ENCODE assay signal across 10 cellular contexts in genomic region chr6:89986650-89987074, GRCh38.
DNase-seq lines count a peak whose midpoint lies in the region; ATAC-seq, FAIRE-seq and TF ChIP-seq lines count a peak whose summit lies in the region.
"Had no signal": no experiment of that assay in that cellular context is flagged by ENCODE, and none has a peak within 500 bp of the region (broad histone marks: within the 10 kb centered on the region; RNA-seq: fewer than 3 reads in every experiment).

No MANE protein-coding gene starts in this region.

- no peak for TF ChIP-seq CTCF in fibroblast of mammary gland (conservative IDR thresholded peaks at IDR 0.05; ENCODE audit: control insufficient read depth, insufficient read depth, low read depth, low read length)
- TF ChIP-seq CTCF in GM13976 (IDR thresholded peaks at IDR 0.05; ENCODE audit: borderline replicate concordance, control extremely low read depth, extremely low read depth, insufficient read depth, missing control alignments): no peak

- DNase-seq in activated CD4-positive, alpha-beta memory T cell treated with anti-CD3 and anti-CD28 coated beads for 36 hours: no peak
- no peak for DNase-seq in activated CD4-positive, alpha-beta memory T cell treated with anti-CD3 and anti-CD28 coated beads, Interleukin-2, amount 10 ng/mL, durations not matched to agents 7 days and 5 days
- DNase-seq in SK-N-DZ (ENCODE audit: low spot score) (peak; percentile 14), fibroblast of mammary gland (ENCODE audit: low read depth) (peak; percentile 93), GM13976 (ENCODE audit: low spot score) (no peak), H54 (ENCODE audit: insufficient read length, low spot score) (no peak), mesenteric fat pad (ENCODE audit: low spot score) (no peak)
- DNase-seq in stimulated activated effector memory CD8-positive, alpha-beta T cell treated with anti-CD3 and anti-CD28 coated beads, Interleukin-12 subunit alpha, Interleukin-12 subunit beta, amount 100 ng/mL, for 72 hours (ENCODE audit: low spot score in 2 of 2): no peak
- DNase-seq: left lung, sigmoid colon had no signal

- H3K4me1 Mint-ChIP-seq in activated CD4-positive, alpha-beta memory T cell treated with anti-CD3 and anti-CD28 coated beads for 36 hours (ENCODE audit: low read depth): peaks cover 71% of the 10 kb centered on the region
- H3K4me1 Mint-ChIP-seq in activated CD4-positive, alpha-beta memory T cell treated with anti-CD3 and anti-CD28 coated beads, Interleukin-2, amount 10 ng/mL, durations not matched to agents 7 days and 5 days: peaks cover 24% of the 10 kb centered on the region
- H3K4me1 Mint-ChIP-seq in stimulated activated effector memory CD8-positive, alpha-beta T cell treated with anti-CD3 and anti-CD28 coated beads, Interleukin-12 subunit alpha, Interleukin-12 subunit beta, amount 100 ng/mL, for 72 hours: peaks cover 53% of the 10 kb centered on the region

- in situ Hi-C loops in GM13976 (cut with MboI; ENCODE audit: low sequenced_read_pairs, unreplicated experiment): no loop called here

- intact Hi-C loops in activated CD4-positive, alpha-beta memory T cell treated with anti-CD3 and anti-CD28 coated beads for 36 hours (cut with micrococcal nuclease): loop anchor here (1.0 to 2.0 kb wide), 3 partner anchors 7 to 22 kb away; no protein-coding TSS in a partner anchor

- POLR2A ChIA-PET in activated CD4-positive, alpha-beta memory T cell treated with anti-CD3 and anti-CD28 coated beads for 36 hours (lab: Charles Lee): interaction anchor here (0.7 to 1.6 kb wide), 4 partner anchors 14 to 59 kb away, joined by 3 to 5 read pairs (median 4); no protein-coding TSS in a partner anchor
- POLR2A ChIA-PET in activated CD4-positive, alpha-beta memory T cell treated with anti-CD3 and anti-CD28 coated beads, Interleukin-2, amount 10 ng/mL, durations not matched to agents 7 days and 5 days (lab: Charles Lee): interaction anchor here (1.1 kb wide), 1 partner anchor 22 kb away, joined by 3 read pairs; no protein-coding TSS in a partner anchor

- H3K4me3 Mint-ChIP-seq in activated CD4-positive, alpha-beta memory T cell treated with anti-CD3 and anti-CD28 coated beads for 36 hours: no peak overlapping the region
- no peak overlapping the region for H3K4me3 Mint-ChIP-seq in activated CD4-positive, alpha-beta memory T cell treated with anti-CD3 and anti-CD28 coated beads, Interleukin-2, amount 10 ng/mL, durations not matched to agents 7 days and 5 days
- no peak overlapping the region for H3K4me3 Mint-ChIP-seq in stimulated activated effector memory CD8-positive, alpha-beta T cell treated with anti-CD3 and anti-CD28 coated beads, Interleukin-12 subunit alpha, Interleukin-12 subunit beta, amount 100 ng/mL, for 72 hours

- CTCF ChIA-PET in activated CD4-positive, alpha-beta memory T cell treated with anti-CD3 and anti-CD28 coated beads for 36 hours (lab: Charles Lee): interaction anchor here (0.7 to 1.6 kb wide), 3 partner anchors 46 to 492 kb away, joined by 3 to 9 read pairs (median 4); no protein-coding TSS in a partner anchor
- CTCF ChIA-PET in activated CD4-positive, alpha-beta memory T cell treated with anti-CD3 and anti-CD28 coated beads, Interleukin-2, amount 10 ng/mL, durations not matched to agents 7 days and 5 days (lab: Charles Lee): interaction anchor here (1.8 kb wide), 1 partner anchor 43 kb away, joined by 5 read pairs; no protein-coding TSS in a partner anchor

- H3K36me3 Mint-ChIP-seq in activated CD4-positive, alpha-beta memory T cell treated with anti-CD3 and anti-CD28 coated beads for 36 hours: peaks cover 25% of the 10 kb centered on the region
- peaks cover 31% of the 10 kb centered on the region for H3K36me3 Mint-ChIP-seq in activated CD4-positive, alpha-beta memory T cell treated with anti-CD3 and anti-CD28 coated beads, Interleukin-2, amount 10 ng/mL, durations not matched to agents 7 days and 5 days (ENCODE audit: low read depth)
- H3K36me3 Mint-ChIP-seq in stimulated activated effector memory CD8-positive, alpha-beta T cell treated with anti-CD3 and anti-CD28 coated beads, Interleukin-12 subunit alpha, Interleukin-12 subunit beta, amount 100 ng/mL, for 72 hours: peaks cover 38% of the 10 kb centered on the region

- H3K27me3 Mint-ChIP-seq in activated CD4-positive, alpha-beta memory T cell treated with anti-CD3 and anti-CD28 coated beads for 36 hours: no peaks in the 10 kb centered on the region
- H3K27me3 Mint-ChIP-seq in activated CD4-positive, alpha-beta memory T cell treated with anti-CD3 and anti-CD28 coated beads, Interleukin-2, amount 10 ng/mL, durations not matched to agents 7 days and 5 days: no peaks in the 10 kb centered on the region

- no peak overlapping the region for H3K4me3 ChIP-seq in fibroblast of mammary gland (ENCODE audit: control insufficient read depth, low read depth, low read length)
- H3K4me3 ChIP-seq: left lung, sigmoid colon had no signal

- peak; percentile 36 for ATAC-seq in stimulated activated effector memory CD8-positive, alpha-beta T cell treated with anti-CD3 and anti-CD28 coated beads, Interleukin-12 subunit alpha, Interleukin-12 subunit beta, amount 100 ng/mL, for 72 hours

- TF ChIP-seq POLR2A in H54 (IDR thresholded peaks at IDR 0.05; ENCODE audit: low read depth, low read length): no peak

- no peaks in the 10 kb centered on the region for H3K9me3 Mint-ChIP-seq in activated CD4-positive, alpha-beta memory T cell treated with anti-CD3 and anti-CD28 coated beads for 36 hours
- H3K9me3 Mint-ChIP-seq in activated CD4-positive, alpha-beta memory T cell treated with anti-CD3 and anti-CD28 coated beads, Interleukin-2, amount 10 ng/mL, durations not matched to agents 7 days and 5 days: peaks cover 2% of the 10 kb centered on the region
- no peaks in the 10 kb centered on the region for H3K9me3 Mint-ChIP-seq in stimulated activated effector memory CD8-positive, alpha-beta T cell treated with anti-CD3 and anti-CD28 coated beads, Interleukin-12 subunit alpha, Interleukin-12 subunit beta, amount 100 ng/mL, for 72 hours

- H3K27ac Mint-ChIP-seq in activated CD4-positive, alpha-beta memory T cell treated with anti-CD3 and anti-CD28 coated beads for 36 hours: peak overlapping the region; percentile 78
- H3K27ac Mint-ChIP-seq in activated CD4-positive, alpha-beta memory T cell treated with anti-CD3 and anti-CD28 coated beads, Interleukin-2, amount 10 ng/mL, durations not matched to agents 7 days and 5 days: no peak overlapping the region
- H3K27ac Mint-ChIP-seq in stimulated activated effector memory CD8-positive, alpha-beta T cell treated with anti-CD3 and anti-CD28 coated beads, Interleukin-12 subunit alpha, Interleukin-12 subunit beta, amount 100 ng/mL, for 72 hours: no peak overlapping the region

- no peak for FAIRE-seq in H54 (lab: Jason Lieb, UNC)

Comparison
In these comparisons a context has a peak if more than half of its experiments do, and no peak if none do; other contexts are left out.
1. DNase-seq: peak in SK-N-DZ (single experiment) and fibroblast of mammary gland (single experiment); none in activated CD4-positive, alpha-beta memory T cell treated with anti-CD3 and anti-CD28 coated beads for 36 hours (single experiment), activated CD4-positive, alpha-beta memory T cell treated with anti-CD3 and anti-CD28 coated beads, Interleukin-2, amount 10 ng/mL, durations not matched to agents 7 days and 5 days (single experiment), stimulated activated effector memory CD8-positive, alpha-beta T cell treated with anti-CD3 and anti-CD28 coated beads, Interleukin-12 subunit alpha, Interleukin-12 subunit beta, amount 100 ng/mL, for 72 hours (0 of 2), GM13976 (single experiment), H54 (single experiment) and mesenteric fat pad (single experiment).